ENCODE assay signal across 21 cellular contexts in the genomic region with DNA sequence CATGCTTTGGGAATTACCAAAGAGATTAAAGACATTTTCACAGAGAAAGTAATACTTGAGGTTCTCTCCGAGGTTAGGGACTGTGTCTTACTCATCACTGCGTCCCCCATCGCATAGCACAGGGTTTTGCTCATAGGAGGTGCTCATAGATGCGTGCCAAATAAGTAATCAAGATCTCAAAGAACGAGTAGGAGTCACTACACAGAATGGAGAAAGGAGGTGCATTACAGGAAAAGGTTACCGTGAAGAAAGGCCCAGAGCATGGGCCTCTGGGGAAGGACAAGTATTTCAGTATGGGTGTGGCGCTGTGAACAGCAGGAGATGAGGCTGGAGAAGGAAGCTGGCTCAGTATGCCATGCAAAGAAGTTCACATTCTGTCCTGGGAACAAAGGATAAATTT.
DNase-seq lines count a peak whose midpoint lies in the region; ATAC-seq, FAIRE-seq and TF ChIP-seq lines count a peak whose summit lies in the region.
"Had no signal": no experiment of that assay in that cellular context is flagged by ENCODE, and none has a peak within 500 bp of the region (broad histone marks: within the 10 kb centered on the region; RNA-seq: fewer than 3 reads in every experiment).

No MANE protein-coding gene starts in this region.

- H3K27me3 Mint-ChIP-seq in astrocyte (ENCODE audit: low read depth, unreplicated experiment), result peaks cover 17% of the 10 kb centered on the region
- H3K27me3 Mint-ChIP-seq: activated CD4-positive, alpha-beta T cell treated with anti-CD3 and anti-CD28 coated beads, Interleukin-2, amount 10 ng/mL, durations not matched to agents 7 days and 5 days had no signal

- TF ChIP-seq CTCF in astrocyte (IDR thresholded peaks at IDR 0.05; ENCODE audit: insufficient read depth, low read depth, low read length) (no peak), fibroblast of mammary gland (conservative IDR thresholded peaks at IDR 0.05; ENCODE audit: control insufficient read depth, insufficient read depth, low read depth, low read length) (no peak), psoas muscle (IDR thresholded peaks at IDR 0.05) (no peak)

- peaks cover 5% of the 10 kb centered on the region for H3K9me3 Mint-ChIP-seq in astrocyte (ENCODE audit: unreplicated experiment)
- H3K9me3 Mint-ChIP-seq: activated CD4-positive, alpha-beta T cell treated with anti-CD3 and anti-CD28 coated beads, Interleukin-2, amount 10 ng/mL, durations not matched to agents 7 days and 5 days; activated T-helper 2 cell treated with anti-CD3 and anti-CD28 coated beads, Interferon-gamma antibody, Interleukin-2, Interleukin-4, amounts not matched to agents 10 μg/mL and 5 μg/mL and 100 μg/mL, durations not matched to agents 14 hours and 24 hours and 36 hours; nephron progenitor cell had no signal

- FAIRE-seq in astrocyte (lab: Jason Lieb, UNC), result no peak
- FAIRE-seq: endothelial cell of umbilical vein, GM18507 had no signal

- H3K4me3 ChIP-seq in astrocyte (ENCODE audit: insufficient read depth, low read depth, low read length), result no peak overlapping the region
- H3K4me3 ChIP-seq in fibroblast of mammary gland (ENCODE audit: control insufficient read depth, low read depth, low read length), result no peak overlapping the region
- no peak overlapping the region for H3K4me3 ChIP-seq in skin epidermis
- no peak overlapping the region for H3K4me3 ChIP-seq in psoas muscle
- H3K4me3 ChIP-seq: left lung, prostate gland, upper lobe of right lung had no signal

- intact Hi-C loops in psoas muscle (cut with DNase I), result no loop called here

- H3K36me3 Mint-ChIP-seq in astrocyte (ENCODE audit: low read depth, unreplicated experiment), result no peaks in the 10 kb centered on the region
- H3K36me3 Mint-ChIP-seq: brain had no signal

- H3K9me3 ChIP-seq in astrocyte (ENCODE audit: insufficient read depth, low read depth, low read length) (no peaks in the 10 kb centered on the region), psoas muscle (no peaks in the 10 kb centered on the region)
- H3K9me3 ChIP-seq: left lung, prostate gland, upper lobe of right lung had no signal

- H3K27ac ChIP-seq in astrocyte (ENCODE audit: low read depth, low read length), result peak overlapping the region; percentile 43
- peak overlapping the region in 18 of 21 experiments; percentile 29 to 86 (median 74) for H3K27ac ChIP-seq in skin epidermis
- H3K27ac ChIP-seq in psoas muscle, result no peak overlapping the region
- H3K27ac ChIP-seq: left lung, prostate gland, upper lobe of right lung had no signal

- H3K79me2 ChIP-seq in astrocyte (ENCODE audit: insufficient read depth, low read length), result no peaks in the 10 kb centered on the region

- H3K4me1 ChIP-seq in astrocyte (ENCODE audit: insufficient read depth, low read length) (peaks cover 15% of the 10 kb centered on the region), psoas muscle (no peaks in the 10 kb centered on the region)
- H3K4me1 ChIP-seq: left lung, prostate gland, upper lobe of right lung had no signal

- ATAC-seq in psoas muscle, result no peak
- ATAC-seq: left lung, upper lobe of right lung had no signal

- peak overlapping the region; percentile 1 for H3K27ac Mint-ChIP-seq in astrocyte (ENCODE audit: unreplicated experiment)
- H3K27ac Mint-ChIP-seq: activated CD4-positive, alpha-beta T cell treated with anti-CD3 and anti-CD28 coated beads, Interleukin-2, amount 10 ng/mL, durations not matched to agents 7 days and 5 days; activated T-helper 2 cell treated with anti-CD3 and anti-CD28 coated beads, Interferon-gamma antibody, Interleukin-2, Interleukin-4, amounts not matched to agents 10 μg/mL and 5 μg/mL and 100 μg/mL, durations not matched to agents 14 hours and 24 hours and 36 hours; brain; nephron progenitor cell had no signal

- WGBS in psoas muscle, 3 donors, result 80 to 84% (median 82%) methylated on average over 7 of the region's 7 CpGs

- no peak overlapping the region for H3K4me3 Mint-ChIP-seq in astrocyte (ENCODE audit: unreplicated experiment)
- H3K4me3 Mint-ChIP-seq: activated CD4-positive, alpha-beta T cell treated with anti-CD3 and anti-CD28 coated beads, Interleukin-2, amount 10 ng/mL, durations not matched to agents 7 days and 5 days; brain; nephron progenitor cell had no signal

- no peak overlapping the region for H2AFZ ChIP-seq in astrocyte (ENCODE audit: low read depth, low read length)

- H3K4me2 ChIP-seq in astrocyte (ENCODE audit: low read length), result peak overlapping the region; percentile 49

- peaks cover 14% of the 10 kb centered on the region for H3K4me1 Mint-ChIP-seq in astrocyte (ENCODE audit: low read depth, unreplicated experiment)
- H3K4me1 Mint-ChIP-seq: activated CD4-positive, alpha-beta T cell treated with anti-CD3 and anti-CD28 coated beads, Interleukin-2, amount 10 ng/mL, durations not matched to agents 7 days and 5 days; nephron progenitor cell had no signal

- H3K9ac ChIP-seq in astrocyte (ENCODE audit: low read length), result no peak overlapping the region

- DNase-seq in GM04504 (ENCODE audit: low read depth) (peak; percentile 48), astrocyte (ENCODE audit: low read depth) (peak; percentile 71), fibroblast of mammary gland (ENCODE audit: low read depth) (peak; percentile 58), dedifferentiated amniotic fluid mesenchymal stem cell (ENCODE audit: extremely low spot score) (no peak), KG1 (lab: John Stamatoyannopoulos, UW) (no peak), psoas muscle (no peak)
- no peak for DNase-seq in activated CD4-positive, CD25-positive, alpha-beta regulatory T cell treated with anti-CD3 and anti-CD28 coated beads, Interleukin-2, amount 50 U/mL, for 72 hours
- DNase-seq: activated CD4-positive, alpha-beta T cell treated with anti-CD3 and anti-CD28 coated beads, Interleukin-2, amount 10 ng/mL, durations not matched to agents 7 days and 5 days; cortex of kidney; left lung; NCI-H774; nephron progenitor cell; OCI-M1; T-helper 1 cell; upper lobe of right lung had no signal

- no peaks in the 10 kb centered on the region for H3K36me3 ChIP-seq in astrocyte (ENCODE audit: insufficient read depth, low read length)
- no peaks in the 10 kb centered on the region for H3K36me3 ChIP-seq in psoas muscle (ENCODE audit: insufficient read depth in 1 of 2, low read depth in 1 of 2)
- H3K36me3 ChIP-seq: left lung, prostate gland, upper lobe of right lung had no signal

- H4K20me1 ChIP-seq in astrocyte (ENCODE audit: insufficient read depth, low read length), result no peaks in the 10 kb centered on the region

- H3K27me3 ChIP-seq in astrocyte (ENCODE audit: insufficient read depth, low read length) (no peaks in the 10 kb centered on the region), psoas muscle (ENCODE audit: insufficient read depth in 3 of 3, low read length in 2 of 3) (no peaks in the 10 kb centered on the region)
- H3K27me3 ChIP-seq: left lung, upper lobe of right lung had no signal

Comparison
In these comparisons a context has a peak if more than half of its experiments do, and no peak if none do; other contexts are left out.
1. DNase-seq: peak in GM04504 (single experiment), astrocyte (single experiment) and fibroblast of mammary gland (single experiment); none in dedifferentiated amniotic fluid mesenchymal stem cell (single experiment), KG1 (single experiment), psoas muscle (0 of 2) and activated CD4-positive, CD25-positive, alpha-beta regulatory T cell treated with anti-CD3 and anti-CD28 coated beads, Interleukin-2, amount 50 U/mL, for 72 hours (single experiment).